18 cellular contexts compared by ENCODE assay signal in genomic region chr9:77384406-77384805, GRCh38.
DNase-seq lines count a peak whose midpoint lies in the region; ATAC-seq, FAIRE-seq and TF ChIP-seq lines count a peak whose summit lies in the region.
"Had no signal": no experiment of that assay in that cellular context is flagged by ENCODE, and none has a peak within 500 bp of the region (broad histone marks: within the 10 kb centered on the region; RNA-seq: fewer than 3 reads in every experiment).

No MANE protein-coding gene starts in this region.

- H3K4me2 ChIP-seq in K562 (ENCODE audit: insufficient read depth, low read length) = no peak overlapping the region

- H3K27me3 ChIP-seq in K562 (ENCODE audit: control insufficient read depth in 2 of 2, insufficient read depth in 2 of 2, low read length in 2 of 2) (no peaks in the 10 kb centered on the region), MG63 (no peaks in the 10 kb centered on the region)
- H3K27me3 ChIP-seq: BE2C, transverse colon had no signal

- no peak for TF ChIP-seq EP300 in K562 (IDR thresholded peaks at IDR 0.05; ENCODE audit: low read length)

- TF ChIP-seq RAD21 in K562 (CRISPR knock-in tag; conservative IDR thresholded peaks at IDR 0.05 in 1 of 2, IDR thresholded peaks at IDR 0.05 in 1 of 2) = no peak

- POLR2A ChIA-PET in K562 (lab: Yijun Ruan, JAX) = no interaction called here

- intact Hi-C loops in K562 (cut with micrococcal nuclease) = no loop called here

- no peak for TF ChIP-seq CTCF in K562 (IDR thresholded peaks at IDR 0.05 in 2 of 3, conservative IDR thresholded peaks at IDR 0.05 in 1 of 3; ENCODE audit: insufficient read depth in 2 of 3, low read depth in 1 of 3, low read length in 3 of 3)

- H3K9ac ChIP-seq in K562 (ENCODE audit: insufficient read depth in 1 of 2, low read depth in 2 of 2, low read length in 2 of 2) = no peak overlapping the region

- H3K4me1 ChIP-seq in K562 (replicated peaks in 1 of 2; ENCODE audit: control insufficient read depth in 2 of 2, insufficient read depth in 2 of 2, low read length in 2 of 2) = no peaks in the 10 kb centered on the region
- H3K4me1 ChIP-seq: BE2C, transverse colon had no signal

- no peak for TF ChIP-seq POLR2A in K562 (conservative IDR thresholded peaks at IDR 0.05)

- no peaks in the 10 kb centered on the region for H3K79me2 ChIP-seq in K562 (ENCODE audit: control insufficient read depth, insufficient read depth, low read length)

- ATAC-seq in K562 = no peak
- no peak for ATAC-seq in GM19455 (IDR thresholded peaks at IDR 0.05; ENCODE audit: unreplicated experiment)
- ATAC-seq: stimulated activated effector memory CD8-positive, alpha-beta T cell treated with anti-CD3 and anti-CD28 coated beads, Interleukin-12 subunit alpha, Interleukin-12 subunit beta, amount 100 ng/mL, for 72 hours; T-cell had no signal

- no peak overlapping the region for H2AFZ ChIP-seq in K562 (ENCODE audit: low read depth, low read length)

- BruUV-seq in K562 (replicated peaks; lab: Mats Ljungman, UMichigan) = no TSS peak

- CTCF ChIA-PET in K562 (lab: Yijun Ruan, JAX; ENCODE audit: low intra/inter-chr PET ratio) = no interaction called here

- H3K27ac ChIP-seq in K562 (ENCODE audit: extremely low read depth, low read depth, low read length) = no peak overlapping the region
- H3K27ac ChIP-seq: transverse colon had no signal

- no peaks in the 10 kb centered on the region for H4K20me1 ChIP-seq in K562 (replicated peaks; ENCODE audit: control insufficient read depth, insufficient read depth, low read length)

- DNase-seq in AG08395 (ENCODE audit: low spot score) (peak; percentile 24), HS-27A (ENCODE audit: low read depth) (peak; percentile 51), K562 (ENCODE audit: extremely low read depth in 1 of 4, low spot score in 3 of 4) (no peak), glomerular visceral epithelial cell (ENCODE audit: extremely low spot score) (peak; percentile 12), NCI-H1417 treated with DMSO at 0.1 percent for 48 hours (lab: John Stamatoyannopoulos, UW) (no peak), KG1 (lab: John Stamatoyannopoulos, UW) (no peak), MG63 (no peak)
- DNase-seq: activated CD4-positive, CD25-positive, alpha-beta regulatory T cell; BE2C; effector memory CD4-positive, alpha-beta T cell; glutamatergic neuron; H9; kidney; NCI-H1694 treated with DMSO at 0.1 percent for 48 hours; T-cell; transverse colon had no signal

- H3K9me3 ChIP-seq in K562 (replicated peaks; ENCODE audit: control insufficient read depth, insufficient read depth, low read depth, low read length) (no peaks in the 10 kb centered on the region), MG63 (no peaks in the 10 kb centered on the region)
- H3K9me3 ChIP-seq: BE2C, transverse colon had no signal

- H3K36me3 ChIP-seq in K562 (ENCODE audit: control insufficient read depth, insufficient read depth, low read length) (peaks cover 12% of the 10 kb centered on the region; the same call in 2 of the 3 replicates), MG63 (no peaks in the 10 kb centered on the region)

- FAIRE-seq in K562 (lab: Jason Lieb, UNC) = no peak

- H3K9me1 ChIP-seq in K562 (ENCODE audit: control insufficient read depth, insufficient read depth, low read length) = no peaks in the 10 kb centered on the region

- H3K4me3 ChIP-seq in K562 = no peak overlapping the region
- H3K4me3 ChIP-seq in MG63 = no peak overlapping the region
- H3K4me3 ChIP-seq: transverse colon had no signal

- in situ Hi-C loops in K562 (cut with MboI) = no loop called here

TF ChIP-seq in K562, 482 proteins besides CTCF, POLR2A, EP300 and RAD21:
- TF ChIP-seq TGIF2 (CRISPR knock-in tag; IDR thresholded peaks at IDR 0.05) (no peak), ATF3 (IDR thresholded peaks at IDR 0.05) (peak; percentile 44; the same call in 1 of the 2 replicates), ATF3 (CRISPR knock-in tag; conservative IDR thresholded peaks at IDR 0.05) (no peak)
TF ChIP-seq in K562: peak in this region for 1.

Comparison
In these comparisons a context has a peak if more than half of its experiments do, and no peak if none do; other contexts are left out.
1. DNase-seq: peak in AG08395 (single experiment), HS-27A (single experiment) and glomerular visceral epithelial cell (single experiment); none in K562 (0 of 4), NCI-H1417 treated with DMSO at 0.1 percent for 48 hours (single experiment), KG1 (single experiment) and MG63 (single experiment).